Comparison of ENCODE assay signal across 9 cellular contexts in genomic region chr16:81703177-81704155, GRCh38.
A peak's percentile ranks its signal among the peaks of the same experiment; 100 is the strongest.
DNase-seq lines count a peak whose midpoint lies in the region; ATAC-seq lines count a peak whose summit lies in the region.
"Had no signal": no experiment of that assay in that cellular context is flagged by ENCODE, and none has a peak within 500 bp of the region (broad histone marks: within the 10 kb centered on the region; RNA-seq: fewer than 3 reads in every experiment).

No MANE protein-coding gene starts in this region.

- no peaks in the 10 kb centered on the region for H3K4me1 ChIP-seq in CD4-positive, CD25-positive, alpha-beta regulatory T cell (ENCODE audit: control insufficient read depth, insufficient read depth, low read length, poor library complexity, severe bottlenecking)

- peaks cover 0 to 13% (median 10%) of the 10 kb centered on the region in 4 donors for H3K4me1 Mint-ChIP-seq in CD4-positive, CD25-positive, alpha-beta regulatory T cell
- peaks cover 0 to 2% of the 10 kb centered on the region in 2 donors for H3K4me1 Mint-ChIP-seq in natural killer cell treated with Interleukin-12 subunit alpha and Interleukin-12 subunit beta and Interleukin-15 and Interleukin-18, amount 100 ng/mL, for 72 hours (ENCODE audit: low read depth in 2 of 2)

- H3K4me3 ChIP-seq in CD4-positive, CD25-positive, alpha-beta regulatory T cell (ENCODE audit: low read depth, low read length), result no peak overlapping the region

- peaks cover 0 to 2% (median 0%) of the 10 kb centered on the region in 7 donors for H3K9me3 Mint-ChIP-seq in CD4-positive, CD25-positive, alpha-beta regulatory T cell
- H3K9me3 Mint-ChIP-seq in natural killer cell treated with Interleukin-12 subunit alpha and Interleukin-12 subunit beta and Interleukin-15 and Interleukin-18, amount 100 ng/mL, for 72 hours, result no peaks in the 10 kb centered on the region

- no peaks in the 10 kb centered on the region for H3K27me3 Mint-ChIP-seq in CD4-positive, CD25-positive, alpha-beta regulatory T cell
- no peaks in the 10 kb centered on the region for H3K27me3 Mint-ChIP-seq in natural killer cell treated with Interleukin-12 subunit alpha and Interleukin-12 subunit beta and Interleukin-15 and Interleukin-18, amount 100 ng/mL, for 72 hours

- no peak for ATAC-seq in CD4-positive, CD25-positive, alpha-beta regulatory T cell (ENCODE audit: low read depth in 2 of 2)
- peak in 1 of 2 donors; percentile 10 for ATAC-seq in natural killer cell treated with Interleukin-12 subunit alpha and Interleukin-12 subunit beta and Interleukin-15 and Interleukin-18, amount 100 ng/mL, for 72 hours
- ATAC-seq in left lobe of liver (no peak), HG03025 (IDR thresholded peaks at IDR 0.05; ENCODE audit: low FRiP score, unreplicated experiment) (no peak)

- no peak for DNase-seq in CD4-positive, CD25-positive, alpha-beta regulatory T cell
- DNase-seq in M059J (ENCODE audit: low read depth), result peak; percentile 88
- peak; percentile 88 for DNase-seq in dermis blood vessel endothelial cell
- peak; percentile 53 for DNase-seq in natural killer cell treated with Interleukin-12 subunit alpha and Interleukin-12 subunit beta and Interleukin-15 and Interleukin-18, amount 100 ng/mL, for 72 hours (ENCODE audit: low spot score)
- DNase-seq in left lobe of liver (ENCODE audit: low spot score), result no peak
- DNase-seq in stimulated activated CD4-positive, alpha-beta T cell treated with anti-CD3 and anti-CD28 coated beads, Interleukin-15, amount 100 ng/mL, for 24 hours, result no peak
- no peak for DNase-seq in superior temporal gyrus (ENCODE audit: extremely low spot score)
- DNase-seq: activated gamma-delta T cell treated with Interleukin-2 at 50 U/mL for 16 hours had no signal

- H3K36me3 ChIP-seq in CD4-positive, CD25-positive, alpha-beta regulatory T cell (ENCODE audit: control insufficient read depth, insufficient read depth, low read length), result peaks cover 43% of the 10 kb centered on the region

- H3K27me3 ChIP-seq in CD4-positive, CD25-positive, alpha-beta regulatory T cell (ENCODE audit: control insufficient read depth, insufficient read depth, low read length), result no peaks in the 10 kb centered on the region

- peaks cover 48% of the 10 kb centered on the region for H3K36me3 Mint-ChIP-seq in CD4-positive, CD25-positive, alpha-beta regulatory T cell
- peaks cover 8% of the 10 kb centered on the region for H3K36me3 Mint-ChIP-seq in natural killer cell treated with Interleukin-12 subunit alpha and Interleukin-12 subunit beta and Interleukin-15 and Interleukin-18, amount 100 ng/mL, for 72 hours

- peak overlapping the region; percentile 7 to 73 (median 66) for H3K27ac Mint-ChIP-seq in CD4-positive, CD25-positive, alpha-beta regulatory T cell
- H3K27ac Mint-ChIP-seq in natural killer cell treated with Interleukin-12 subunit alpha and Interleukin-12 subunit beta and Interleukin-15 and Interleukin-18, amount 100 ng/mL, for 72 hours, result no peak overlapping the region

- no peak overlapping the region for H3K27ac ChIP-seq in CD4-positive, CD25-positive, alpha-beta regulatory T cell (ENCODE audit: insufficient read depth, low read length, poor library complexity, severe bottlenecking)

- no peak overlapping the region for H3K4me3 Mint-ChIP-seq in CD4-positive, CD25-positive, alpha-beta regulatory T cell
- H3K4me3 Mint-ChIP-seq in natural killer cell treated with Interleukin-12 subunit alpha and Interleukin-12 subunit beta and Interleukin-15 and Interleukin-18, amount 100 ng/mL, for 72 hours, result no peak overlapping the region

- no peaks in the 10 kb centered on the region for H3K9me3 ChIP-seq in CD4-positive, CD25-positive, alpha-beta regulatory T cell (ENCODE audit: control insufficient read depth in 2 of 2, low read length in 2 of 2)

Comparison
In these comparisons a context has a peak if more than half of its experiments do, and no peak if none do; other contexts are left out.
1. DNase-seq: peak in M059J (single experiment), dermis blood vessel endothelial cell (single experiment) and natural killer cell treated with Interleukin-12 subunit alpha and Interleukin-12 subunit beta and Interleukin-15 and Interleukin-18, amount 100 ng/mL, for 72 hours (single experiment); none in CD4-positive, CD25-positive, alpha-beta regulatory T cell (0 of 3), left lobe of liver (single experiment), stimulated activated CD4-positive, alpha-beta T cell treated with anti-CD3 and anti-CD28 coated beads, Interleukin-15, amount 100 ng/mL, for 24 hours (single experiment) and superior temporal gyrus (single experiment).
2. H3K27ac Mint-ChIP-seq: peak in CD4-positive, CD25-positive, alpha-beta regulatory T cell (3 of 3); none in natural killer cell treated with Interleukin-12 subunit alpha and Interleukin-12 subunit beta and Interleukin-15 and Interleukin-18, amount 100 ng/mL, for 72 hours (0 of 2).